11 cellular contexts compared by ENCODE assay signal in the genomic region with DNA sequence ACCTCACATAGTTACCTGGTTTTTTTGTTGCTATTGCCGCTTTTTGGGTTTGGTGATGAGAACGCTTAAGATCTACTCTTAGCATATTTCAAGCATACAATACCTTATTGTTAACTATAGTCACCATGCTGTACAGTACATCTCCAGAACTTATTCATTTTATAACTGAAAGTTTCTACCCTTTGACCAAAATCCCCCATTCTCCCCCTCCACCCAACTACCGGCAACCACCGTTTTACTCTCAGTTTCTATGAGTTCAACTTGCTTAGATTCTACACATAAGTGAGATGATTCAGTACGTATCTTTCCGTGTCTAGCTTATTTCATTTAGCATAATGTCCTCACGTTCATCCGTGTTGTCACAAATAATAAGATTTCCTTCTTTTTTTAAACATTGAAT.
DNase-seq lines count a peak whose midpoint lies in the region; ATAC-seq and TF ChIP-seq lines count a peak whose summit lies in the region.
"Had no signal": no experiment of that assay in that cellular context is flagged by ENCODE, and none has a peak within 500 bp of the region (broad histone marks: within the 10 kb centered on the region; RNA-seq: fewer than 3 reads in every experiment).

No MANE protein-coding gene starts in this region.

- no peaks in the 10 kb centered on the region for H3K27me3 ChIP-seq in CD8-positive, alpha-beta memory T cell (ENCODE audit: insufficient read depth, low read length, poor library complexity, severe bottlenecking)
- H3K27me3 ChIP-seq in upper lobe of left lung = no peaks in the 10 kb centered on the region

- DNase-seq in activated naive CD4-positive, alpha-beta T cell treated with anti-CD3 and anti-CD28 coated beads, Interleukin-2, amount 50 U/mL, for 16 hours = peak; percentile 36
- no peak for DNase-seq in CD14-positive monocyte (ENCODE audit: low spot score)
- no peak for DNase-seq in CD8-positive, alpha-beta memory T cell
- DNase-seq in cardiac septum (ENCODE audit: low spot score) = no peak
- DNase-seq in upper lobe of left lung = no peak
- DNase-seq: DMS 273 treated with DMSO at 0.1 percent for 48 hours, NCI-H69, nephron progenitor cell had no signal

- H3K4me1 ChIP-seq in CD8-positive, alpha-beta memory T cell (ENCODE audit: insufficient read depth, low read length) = no peaks in the 10 kb centered on the region
- H3K4me1 ChIP-seq in upper lobe of left lung = peaks cover 0 to 3% (median 0%) of the 10 kb centered on the region in 4 donors

- no peak for TF ChIP-seq POLR2A in upper lobe of left lung (IDR thresholded peaks at IDR 0.05)

- ATAC-seq in GM18517 (IDR thresholded peaks at IDR 0.05; ENCODE audit: unreplicated experiment) (peak; percentile 99), GM21381 (IDR thresholded peaks at IDR 0.05; ENCODE audit: unreplicated experiment) (peak; percentile 97), HG03108 (IDR thresholded peaks at IDR 0.05; ENCODE audit: unreplicated experiment) (peak; percentile 97), upper lobe of left lung (ENCODE audit: low FRiP score in 2 of 2) (no peak)

- 85 to 89% methylated on average over 8 of the region's 8 CpGs for WGBS in upper lobe of left lung, 2 donors

- H3K36me3 ChIP-seq in CD8-positive, alpha-beta memory T cell (ENCODE audit: insufficient read depth, low read length) = no peaks in the 10 kb centered on the region
- no peaks in the 10 kb centered on the region for H3K36me3 ChIP-seq in upper lobe of left lung

- no peaks in the 10 kb centered on the region for H3K36me3 Mint-ChIP-seq in CD14-positive monocyte
- peaks cover 0 to 3% (median 0%) of the 10 kb centered on the region in 3 donors for H3K36me3 Mint-ChIP-seq in CD8-positive, alpha-beta memory T cell

- H3K27me3 Mint-ChIP-seq in CD14-positive monocyte (ENCODE audit: low read depth in 3 of 3) = peaks cover under 1 to 5% (median 3%) of the 10 kb centered on the region in 3 donors
- no peaks in the 10 kb centered on the region for H3K27me3 Mint-ChIP-seq in CD8-positive, alpha-beta memory T cell

- no peak for TF ChIP-seq CTCF in CD14-positive monocyte (IDR thresholded peaks at IDR 0.05)
- no peak for TF ChIP-seq CTCF in upper lobe of left lung (IDR thresholded peaks at IDR 0.05)

- intact Hi-C loops in CD14-positive monocyte (cut with micrococcal nuclease) = no loop called here
- intact Hi-C loops in cardiac septum (cut with DNase I) = no loop called here

- H3K4me3 ChIP-seq in CD8-positive, alpha-beta memory T cell (ENCODE audit: low read length) = no peak overlapping the region
- no peak overlapping the region for H3K4me3 ChIP-seq in upper lobe of left lung

- no peak overlapping the region for H3K27ac ChIP-seq in CD8-positive, alpha-beta memory T cell (ENCODE audit: low read depth, low read length)
- H3K27ac ChIP-seq in upper lobe of left lung = no peak overlapping the region

- H3K9me3 ChIP-seq in CD8-positive, alpha-beta memory T cell (ENCODE audit: low read length) = peaks cover under 1% of the 10 kb centered on the region
- H3K9me3 ChIP-seq in upper lobe of left lung = peaks cover 0 to 14% (median 5%) of the 10 kb centered on the region in 4 donors

- peaks cover 9 to 23% (median 15%) of the 10 kb centered on the region in 7 donors for H3K9me3 Mint-ChIP-seq in CD14-positive monocyte
- H3K9me3 Mint-ChIP-seq in CD8-positive, alpha-beta memory T cell = peaks cover 13 to 24% (median 14%) of the 10 kb centered on the region in 5 donors

- no peak for TF ChIP-seq EP300 in upper lobe of left lung (IDR thresholded peaks at IDR 0.05)

- POLR2A ChIA-PET in CD8-positive, alpha-beta memory T cell (lab: Charles Lee) = no interaction called here

- no peak overlapping the region for H3K4me3 Mint-ChIP-seq in CD14-positive monocyte
- H3K4me3 Mint-ChIP-seq in CD8-positive, alpha-beta memory T cell = peak overlapping the region in 2 of 7 donors; percentile 2 to 14
- H3K4me3 Mint-ChIP-seq: nephron progenitor cell had no signal

- no peak overlapping the region for H3K27ac Mint-ChIP-seq in CD14-positive monocyte
- no peak overlapping the region for H3K27ac Mint-ChIP-seq in CD8-positive, alpha-beta memory T cell

- CTCF ChIA-PET in CD8-positive, alpha-beta memory T cell (lab: Charles Lee) = no interaction called here

- no peaks in the 10 kb centered on the region for H3K4me1 Mint-ChIP-seq in CD14-positive monocyte
- H3K4me1 Mint-ChIP-seq in CD8-positive, alpha-beta memory T cell = peaks cover 2 to 12% (median 2%) of the 10 kb centered on the region in 3 donors
- H3K4me1 Mint-ChIP-seq: nephron progenitor cell had no signal

Comparison
In these comparisons a context has a peak if more than half of its experiments do, and no peak if none do; other contexts are left out.
1. ATAC-seq: peak in GM18517 (single experiment), GM21381 (single experiment) and HG03108 (single experiment); none in upper lobe of left lung (0 of 2).